In the genomic region with DNA sequence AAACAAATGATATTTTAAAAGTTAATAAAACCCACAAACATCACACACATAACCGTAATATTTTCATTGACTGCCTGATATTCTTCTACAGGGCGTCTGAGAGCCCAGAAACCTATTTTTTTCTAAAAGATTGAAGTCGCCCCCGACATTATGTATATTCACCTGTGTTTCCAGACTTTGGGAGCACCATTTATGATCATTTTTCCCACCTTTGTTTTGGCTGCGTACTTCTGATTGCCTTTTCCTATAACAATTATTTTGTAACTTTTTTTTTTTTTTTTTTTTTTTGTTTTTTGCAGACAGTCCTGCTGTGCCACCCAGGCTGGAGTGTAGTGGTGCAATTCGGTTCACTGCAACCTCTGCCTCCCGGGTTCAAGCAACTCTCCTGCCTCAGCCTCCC, we compare ENCODE assay signal across 8 cellular contexts. TPM values are rescaled to one million over a fixed set of nuclear protein-coding genes. Genes with fewer than 3 reads are reported as not detected.
DNase-seq lines count a peak whose midpoint lies in the region; ATAC-seq, FAIRE-seq and TF ChIP-seq lines count a peak whose summit lies in the region.

No MANE protein-coding gene starts in this region.

- peak overlapping the region; percentile 35 for H3K4me3 Mint-ChIP-seq in activated CD4-positive, alpha-beta T cell treated with anti-CD3 and anti-CD28 coated beads, Interleukin-2, amount 10 ng/mL, durations not matched to agents 24 days and 14 days
- peak overlapping the region; percentile 98 for H3K4me3 Mint-ChIP-seq in activated T-helper 17 cell treated with anti-CD3 and anti-CD28 coated beads, Interleukin-2, amount 50 U/mL, for 72 hours

- DNase-seq in activated CD4-positive, alpha-beta T cell treated with anti-CD3 and anti-CD28 coated beads, Interleukin-2, amount 10 ng/mL, durations not matched to agents 24 days and 14 days = no peak
- no peak for DNase-seq in activated CD4-positive, alpha-beta T cell treated with anti-CD3 and anti-CD28 coated beads for 48 hours
- no peak for DNase-seq in suprapubic skin (ENCODE audit: low spot score in 2 of 2)
- no peak for DNase-seq in NCI-H526 treated with DMSO at 0.1 percent for 48 hours (lab: John Stamatoyannopoulos, UW)
- DNase-seq in stimulated activated CD4-positive, alpha-beta T cell treated with anti-CD3 and anti-CD28 coated beads, Interleukin-15, amount 100 ng/mL, for 24 hours = no peak

- no peak for TF ChIP-seq CTCF in suprapubic skin (IDR thresholded peaks at IDR 0.05)

- H3K9me3 ChIP-seq in suprapubic skin = no peaks in the 10 kb centered on the region

- FAIRE-seq in islet of Langerhans (lab: Jason Lieb, UNC) = peak; percentile 58

- no peaks in the 10 kb centered on the region for H3K27me3 Mint-ChIP-seq in activated CD4-positive, alpha-beta T cell treated with anti-CD3 and anti-CD28 coated beads, Interleukin-2, amount 10 ng/mL, durations not matched to agents 24 days and 14 days
- no peaks in the 10 kb centered on the region for H3K27me3 Mint-ChIP-seq in activated T-helper 17 cell treated with anti-CD3 and anti-CD28 coated beads, Interleukin-2, amount 50 U/mL, for 72 hours

- TF ChIP-seq POLR2A in suprapubic skin (IDR thresholded peaks at IDR 0.05) = no peak

- H3K27ac Mint-ChIP-seq in activated CD4-positive, alpha-beta T cell treated with anti-CD3 and anti-CD28 coated beads, Interleukin-2, amount 10 ng/mL, durations not matched to agents 24 days and 14 days = no peak overlapping the region
- H3K27ac Mint-ChIP-seq in activated T-helper 17 cell treated with anti-CD3 and anti-CD28 coated beads, Interleukin-2, amount 50 U/mL, for 72 hours = peak overlapping the region; percentile 97

- H3K4me1 ChIP-seq in suprapubic skin = peaks cover 39% of the 10 kb centered on the region

- no peaks in the 10 kb centered on the region for H3K9me3 Mint-ChIP-seq in activated CD4-positive, alpha-beta T cell treated with anti-CD3 and anti-CD28 coated beads, Interleukin-2, amount 10 ng/mL, durations not matched to agents 24 days and 14 days
- H3K9me3 Mint-ChIP-seq in activated T-helper 17 cell treated with anti-CD3 and anti-CD28 coated beads, Interleukin-2, amount 50 U/mL, for 72 hours = no peaks in the 10 kb centered on the region

- no peak for ATAC-seq in activated T-helper 17 cell treated with anti-CD3 and anti-CD28 coated beads, Interleukin-2, amount 50 U/mL, for 72 hours (replicated peaks)
- ATAC-seq in HG02759 (IDR thresholded peaks at IDR 0.05; ENCODE audit: unreplicated experiment) = no peak

- H3K27ac ChIP-seq in suprapubic skin = no peak overlapping the region

- H3K36me3 Mint-ChIP-seq in activated CD4-positive, alpha-beta T cell treated with anti-CD3 and anti-CD28 coated beads, Interleukin-2, amount 10 ng/mL, durations not matched to agents 24 days and 14 days (ENCODE audit: low read depth) = peaks cover 9% of the 10 kb centered on the region
- peaks cover 26% of the 10 kb centered on the region for H3K36me3 Mint-ChIP-seq in activated T-helper 17 cell treated with anti-CD3 and anti-CD28 coated beads, Interleukin-2, amount 50 U/mL, for 72 hours (ENCODE audit: low read depth)

- no peaks in the 10 kb centered on the region for H3K36me3 ChIP-seq in suprapubic skin

- H3K27me3 ChIP-seq in suprapubic skin = no peaks in the 10 kb centered on the region

- peak overlapping the region; percentile 93 for H3K4me3 ChIP-seq in suprapubic skin

- no peak for TF ChIP-seq EP300 in suprapubic skin (IDR thresholded peaks at IDR 0.05)

- 91% methylated on average over 7 of the region's 7 CpGs for WGBS in suprapubic skin

- peaks cover 26% of the 10 kb centered on the region for H3K4me1 Mint-ChIP-seq in activated CD4-positive, alpha-beta T cell treated with anti-CD3 and anti-CD28 coated beads, Interleukin-2, amount 10 ng/mL, durations not matched to agents 24 days and 14 days
- H3K4me1 Mint-ChIP-seq in activated T-helper 17 cell treated with anti-CD3 and anti-CD28 coated beads, Interleukin-2, amount 50 U/mL, for 72 hours = peaks cover 20% of the 10 kb centered on the region

- intact Hi-C loops in activated CD4-positive, alpha-beta T cell treated with anti-CD3 and anti-CD28 coated beads, Interleukin-2, amount 10 ng/mL, durations not matched to agents 24 days and 14 days (cut with micrococcal nuclease) = loop anchor here (2.0 to 5.0 kb wide), 3 partner anchors 121 to 220 kb away; a partner anchor contains a TSS

RNA-seq across cellular contexts. Expression of a gene that starts 0.8 kb away (rescaled TPM):
- 21.8 and 23.9 TPM in 2 replicates for total RNA-seq in activated CD4-positive, alpha-beta T cell treated with anti-CD3 and anti-CD28 coated beads, Interleukin-2, amount 10 ng/mL, durations not matched to agents 24 days and 14 days
- 10 to 100 TPM; 20.3 to 23.9 TPM for total RNA-seq in activated T-helper 17 cell treated with anti-CD3 and anti-CD28 coated beads, Interleukin-2, amount 50 U/mL, for 72 hours
- 10 to 100 TPM; 38.0 to 64.5 (median 42.4) TPM for total RNA-seq in suprapubic skin

RNA-seq across cellular contexts. Expression of a gene that starts 36.1 kb away (rescaled TPM):
- total RNA-seq in activated CD4-positive, alpha-beta T cell treated with anti-CD3 and anti-CD28 coated beads, Interleukin-2, amount 10 ng/mL, durations not matched to agents 24 days and 14 days = not detected in 2 replicates
- under 1 TPM in 1 of 2 donors, not detected in 1; 0.15 TPM for total RNA-seq in activated T-helper 17 cell treated with anti-CD3 and anti-CD28 coated beads, Interleukin-2, amount 50 U/mL, for 72 hours
- total RNA-seq in suprapubic skin = under 1 TPM in 1 of 4 donors, not detected in 3; 0.45 TPM
